In genomic region chr7:33764752-33765451, GRCh38 we compare ENCODE assay signal across 14 cellular contexts.
A peak's percentile ranks its signal among the peaks of the same experiment; 100 is the strongest.
DNase-seq lines count a peak whose midpoint lies in the region; TF ChIP-seq lines count a peak whose summit lies in the region.
"Had no signal": no experiment of that assay in that cellular context is flagged by ENCODE, and none has a peak within 500 bp of the region (broad histone marks: within the 10 kb centered on the region; RNA-seq: fewer than 3 reads in every experiment).

No MANE protein-coding gene starts in this region.

- TF ChIP-seq RAD21 in liver (IDR thresholded peaks at IDR 0.05), result no peak

- H3K9ac ChIP-seq in endodermal cell (ENCODE audit: extremely low read depth, low read length, poor library complexity, severe bottlenecking) (no peak overlapping the region), liver (ENCODE audit: low read depth in 1 of 2, low read length in 2 of 2) (no peak overlapping the region)

- peak overlapping the region; percentile 90 for H3K27ac ChIP-seq in ACC112 (ENCODE audit: low read depth, low read length)
- no peak overlapping the region for H3K27ac ChIP-seq in endodermal cell (ENCODE audit: low read depth, low read length)
- no peak overlapping the region for H3K27ac ChIP-seq in liver (ENCODE audit: low read depth in 1 of 2, low read length in 2 of 2)
- H3K27ac ChIP-seq in CD4-positive, alpha-beta memory T cell (ENCODE audit: low read depth, low read length), result no peak overlapping the region
- H3K27ac ChIP-seq: neutrophil, PC-9, vagina had no signal

- H3K4me1 ChIP-seq in ACC112 (ENCODE audit: control insufficient read depth, insufficient read depth, low read length, unreplicated experiment) (peaks cover 28% of the 10 kb centered on the region), endodermal cell (ENCODE audit: control insufficient read depth, insufficient read depth, low read length) (peaks cover 20% of the 10 kb centered on the region), liver (ENCODE audit: control insufficient read depth in 4 of 4, insufficient read depth in 4 of 4, low read length in 3 of 4) (no peaks in the 10 kb centered on the region)
- no peaks in the 10 kb centered on the region for H3K4me1 ChIP-seq in CD4-positive, alpha-beta memory T cell (ENCODE audit: insufficient read depth, low read length)
- H3K4me1 ChIP-seq: vagina had no signal

- no peaks in the 10 kb centered on the region for H3K79me2 ChIP-seq in ACC112 (ENCODE audit: control insufficient read depth, insufficient read depth, low read length, unreplicated experiment)

- POLR2A ChIA-PET in CD4-positive, alpha-beta memory T cell (lab: Charles Lee; ENCODE audit: partially characterized antibody), result no interaction called here

- TF ChIP-seq CTCF in endodermal cell (conservative IDR thresholded peaks at IDR 0.05) (no peak), liver (IDR thresholded peaks at IDR 0.05; ENCODE audit: low read depth, low read length, missing input control) (no peak), Calu3 (IDR thresholded peaks at IDR 0.05; ENCODE audit: unreplicated experiment) (no peak), glutamatergic neuron (IDR thresholded peaks at IDR 0.05; ENCODE audit: partially characterized antibody, unreplicated experiment) (no peak)

- peak overlapping the region; percentile 47 for H3K4me3 ChIP-seq in ACC112 (ENCODE audit: low read depth, low read length)
- no peak overlapping the region for H3K4me3 ChIP-seq in endodermal cell (ENCODE audit: low read length)
- no peak overlapping the region for H3K4me3 ChIP-seq in liver (ENCODE audit: low read depth in 1 of 3, low read length in 3 of 3)
- no peak overlapping the region for H3K4me3 ChIP-seq in CD4-positive, alpha-beta memory T cell (ENCODE audit: low read length in 2 of 2)
- H3K4me3 ChIP-seq: PC-9, vagina had no signal

- H3K9me3 Mint-ChIP-seq in endodermal cell, result no peaks in the 10 kb centered on the region
- H3K9me3 Mint-ChIP-seq in Calu3 (ENCODE audit: low read depth, unreplicated experiment), result no peaks in the 10 kb centered on the region
- H3K9me3 Mint-ChIP-seq in glutamatergic neuron (ENCODE audit: unreplicated experiment), result peaks cover 8% of the 10 kb centered on the region
- no peaks in the 10 kb centered on the region for H3K9me3 Mint-ChIP-seq in CD4-positive, alpha-beta memory T cell

- H3K27me3 Mint-ChIP-seq in endodermal cell (ENCODE audit: insufficient read depth) (peaks cover 2% of the 10 kb centered on the region), Calu3 (ENCODE audit: unreplicated experiment) (peaks cover 41% of the 10 kb centered on the region), glutamatergic neuron (ENCODE audit: unreplicated experiment) (peaks cover 8% of the 10 kb centered on the region)
- H3K27me3 Mint-ChIP-seq in CD4-positive, alpha-beta memory T cell, result no peaks in the 10 kb centered on the region

- 36 to 73% methylated on average over 5 to 7 of the region's 7 CpGs for WGBS in endodermal cell (ENCODE audit: insufficient coverage in 1 of 2, insufficient read length in 1 of 2), 2 experiments
- 46% methylated on average over 7 of the region's 7 CpGs for WGBS in liver

- intact Hi-C loops in Calu3 (cut with micrococcal nuclease; ENCODE audit: unreplicated experiment), result no loop called here
- intact Hi-C loops in CD4-positive, alpha-beta memory T cell (cut with micrococcal nuclease), result no loop called here

- H3K9me3 ChIP-seq in endodermal cell (ENCODE audit: control insufficient read depth, low read length) (no peaks in the 10 kb centered on the region), liver (ENCODE audit: control insufficient read depth in 4 of 4, low read length in 3 of 4) (peaks cover 0 to 2% (median 0%) of the 10 kb centered on the region in 4 donors)
- H3K9me3 ChIP-seq in CD4-positive, alpha-beta memory T cell (ENCODE audit: control insufficient read depth in 1 of 2, low read length in 2 of 2), result no peaks in the 10 kb centered on the region
- H3K9me3 ChIP-seq: neutrophil, vagina had no signal

- no peaks in the 10 kb centered on the region for H3K36me3 ChIP-seq in ACC112 (ENCODE audit: insufficient read depth, low read length)
- no peaks in the 10 kb centered on the region for H3K36me3 ChIP-seq in endodermal cell (ENCODE audit: control insufficient read depth, insufficient read depth, low read length)
- no peaks in the 10 kb centered on the region for H3K36me3 ChIP-seq in liver (ENCODE audit: control insufficient read depth in 4 of 4, insufficient read depth in 3 of 4, low read depth in 1 of 4, low read length in 3 of 4)
- no peaks in the 10 kb centered on the region for H3K36me3 ChIP-seq in CD4-positive, alpha-beta memory T cell (ENCODE audit: insufficient read depth, low read length)
- H3K36me3 ChIP-seq: neutrophil, vagina had no signal

- H3K27ac Mint-ChIP-seq in endodermal cell (peak overlapping the region; percentile 49), Calu3 (ENCODE audit: unreplicated experiment) (no peak overlapping the region), glutamatergic neuron (ENCODE audit: unreplicated experiment) (no peak overlapping the region)
- no peak overlapping the region for H3K27ac Mint-ChIP-seq in CD4-positive, alpha-beta memory T cell

- no peaks in the 10 kb centered on the region for H3K27me3 ChIP-seq in ACC112 (ENCODE audit: insufficient read depth, low read length)
- H3K27me3 ChIP-seq in endodermal cell (ENCODE audit: control insufficient read depth, insufficient read depth, low read length, poor library complexity, severe bottlenecking), result no peaks in the 10 kb centered on the region
- H3K27me3 ChIP-seq in liver (ENCODE audit: control insufficient read depth in 4 of 4, insufficient read depth in 4 of 4, low read length in 3 of 4), result peaks cover 0 to 3% (median 0%) of the 10 kb centered on the region in 4 donors
- no peaks in the 10 kb centered on the region for H3K27me3 ChIP-seq in CD4-positive, alpha-beta memory T cell (ENCODE audit: insufficient read depth, low read length)
- H3K27me3 ChIP-seq: neutrophil, vagina had no signal

- H3K4me1 Mint-ChIP-seq in endodermal cell (peaks cover 57% of the 10 kb centered on the region), Calu3 (ENCODE audit: low read depth, unreplicated experiment) (peaks cover 9% of the 10 kb centered on the region), glutamatergic neuron (ENCODE audit: low read depth, unreplicated experiment) (peaks cover 35% of the 10 kb centered on the region)
- H3K4me1 Mint-ChIP-seq in CD4-positive, alpha-beta memory T cell, result no peaks in the 10 kb centered on the region

- BruUV-seq in Calu3 (replicated peaks; lab: Mats Ljungman, UMichigan), result no TSS peak

- DNase-seq in HuH-7 (ENCODE audit: low spot score) (peak; percentile 20), endodermal cell (no peak), Calu3 (no peak), glutamatergic neuron (no peak), UCSD-AML1 (lab: John Stamatoyannopoulos, UW; ENCODE audit: unreplicated experiment) (no peak)
- DNase-seq in CD4-positive, alpha-beta memory T cell, result no peak
- DNase-seq: activated CD4-positive, alpha-beta T cell treated with anti-CD3 and anti-CD28 coated beads, Interleukin-2, amount 50 U/mL, for 1 hour; central memory CD4-positive, alpha-beta T cell; Kasumi-1; PC-9 had no signal

- H2AFZ ChIP-seq in ACC112 (ENCODE audit: low read length, unreplicated experiment), result no peak overlapping the region
- H2AFZ ChIP-seq: PC-9 had no signal

- H3K36me3 Mint-ChIP-seq in endodermal cell (ENCODE audit: low read depth) (no peaks in the 10 kb centered on the region), Calu3 (ENCODE audit: insufficient read depth, unreplicated experiment) (no peaks in the 10 kb centered on the region), glutamatergic neuron (ENCODE audit: unreplicated experiment) (no peaks in the 10 kb centered on the region)
- H3K36me3 Mint-ChIP-seq in CD4-positive, alpha-beta memory T cell, result peaks cover 0 to 3% of the 10 kb centered on the region in 2 donors

- CTCF ChIA-PET in Calu3 (lab: Charles Lee), result interaction anchor here (0.6 to 1.4 kb wide), 2 partner anchors 168 to 1194 kb away, joined by 4 to 6 read pairs; no protein-coding TSS in a partner anchor
- CTCF ChIA-PET in CD4-positive, alpha-beta memory T cell (lab: Charles Lee; ENCODE audit: partially characterized antibody), result no interaction called here

- no peak overlapping the region for H3K4me3 Mint-ChIP-seq in endodermal cell
- H3K4me3 Mint-ChIP-seq in Calu3 (ENCODE audit: low read depth, unreplicated experiment), result no peak overlapping the region
- no peak overlapping the region for H3K4me3 Mint-ChIP-seq in glutamatergic neuron (ENCODE audit: unreplicated experiment)
- no peak overlapping the region for H3K4me3 Mint-ChIP-seq in CD4-positive, alpha-beta memory T cell

TF ChIP-seq in liver, 16 proteins besides CTCF, POLR2A, EP300 and RAD21:
- peak; percentile 10 for TF ChIP-seq SP1 (IDR thresholded peaks at IDR 0.05)
- TF ChIP-seq EGR1 (IDR thresholded peaks at IDR 0.05; ENCODE audit: low read depth in 2 of 2), result peak in 1 of 2 donors; percentile 38
- no peak for TF ChIP-seq FOXA2 (IDR thresholded peaks at IDR 0.05)
- peak; percentile 79 for TF ChIP-seq NR2F2 (IDR thresholded peaks at IDR 0.05)
